In genomic region chr2:211789984-211790383, GRCh38 we compare ENCODE assay signal across 16 cellular contexts.
"Had no signal": no experiment of that assay in that cellular context is flagged by ENCODE, and none has a peak within 500 bp of the region (broad histone marks: within the 10 kb centered on the region; RNA-seq: fewer than 3 reads in every experiment).

No MANE protein-coding gene starts in this region.

- H3K4me3 ChIP-seq: K562 had no signal

- ATAC-seq: K562 had no signal

- DNase-seq: Kasumi-1, MM.1S, NCI-H1092 treated with DMSO at 0.1 percent for 48 hours, NCI-H1436, NCI-H187, NCI-H2029, NCI-H2081 treated with DMSO at 0.1 percent for 48 hours, NCI-H2171, NCI-H446, NCI-H510A, NCI-H524 treated with DMSO at 0.1 percent for 48 hours, NCI-H69, NCI-H774, RPMI8226, SHP77 had no signal
